Comparison of ENCODE assay signal across 1 cellular context in the genomic region with DNA sequence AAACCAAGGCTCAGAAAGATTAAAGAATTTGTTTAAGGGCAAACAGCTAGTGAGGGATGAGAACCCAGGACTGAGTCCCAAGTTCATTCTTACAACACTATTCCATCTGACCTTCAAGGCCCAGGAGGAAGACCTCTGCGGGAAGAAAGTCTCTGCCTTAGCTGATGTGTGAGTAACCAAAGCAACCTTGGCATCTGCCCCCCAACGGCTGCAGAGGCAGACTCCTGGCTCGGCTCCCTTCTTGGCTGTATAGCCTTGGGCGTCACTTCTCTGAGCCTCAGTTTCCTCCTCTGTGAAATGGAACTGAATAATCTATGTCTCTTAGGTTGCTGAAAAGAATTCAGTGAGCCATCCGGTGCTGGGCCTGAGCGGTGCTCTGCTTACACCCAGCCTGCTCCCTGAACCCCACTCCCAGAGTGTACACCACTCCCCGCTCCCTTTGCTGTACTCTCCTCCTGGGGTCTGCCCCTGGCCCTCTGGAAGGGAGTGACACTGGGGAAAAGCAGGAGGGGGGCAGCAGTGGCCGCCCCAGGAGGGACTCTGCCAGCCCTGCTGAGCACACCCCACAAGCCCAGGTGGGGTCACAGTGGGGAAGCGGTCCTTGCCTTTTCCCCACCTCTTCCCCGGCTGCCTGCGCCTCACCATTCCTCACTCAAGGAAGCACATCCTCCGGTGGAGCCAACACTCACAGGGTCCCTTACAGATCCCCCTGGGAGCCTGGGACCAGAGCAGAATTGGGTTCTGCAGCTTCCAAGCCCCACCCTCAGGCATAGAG.
TF ChIP-seq lines count a peak whose summit lies in the region.

No MANE protein-coding gene starts in this region.

TF ChIP-seq in HEK293, 187 proteins besides CTCF, POLR2A, EP300 and RAD21 (continued from another document):
- TF ChIP-seq, protein P1, sequence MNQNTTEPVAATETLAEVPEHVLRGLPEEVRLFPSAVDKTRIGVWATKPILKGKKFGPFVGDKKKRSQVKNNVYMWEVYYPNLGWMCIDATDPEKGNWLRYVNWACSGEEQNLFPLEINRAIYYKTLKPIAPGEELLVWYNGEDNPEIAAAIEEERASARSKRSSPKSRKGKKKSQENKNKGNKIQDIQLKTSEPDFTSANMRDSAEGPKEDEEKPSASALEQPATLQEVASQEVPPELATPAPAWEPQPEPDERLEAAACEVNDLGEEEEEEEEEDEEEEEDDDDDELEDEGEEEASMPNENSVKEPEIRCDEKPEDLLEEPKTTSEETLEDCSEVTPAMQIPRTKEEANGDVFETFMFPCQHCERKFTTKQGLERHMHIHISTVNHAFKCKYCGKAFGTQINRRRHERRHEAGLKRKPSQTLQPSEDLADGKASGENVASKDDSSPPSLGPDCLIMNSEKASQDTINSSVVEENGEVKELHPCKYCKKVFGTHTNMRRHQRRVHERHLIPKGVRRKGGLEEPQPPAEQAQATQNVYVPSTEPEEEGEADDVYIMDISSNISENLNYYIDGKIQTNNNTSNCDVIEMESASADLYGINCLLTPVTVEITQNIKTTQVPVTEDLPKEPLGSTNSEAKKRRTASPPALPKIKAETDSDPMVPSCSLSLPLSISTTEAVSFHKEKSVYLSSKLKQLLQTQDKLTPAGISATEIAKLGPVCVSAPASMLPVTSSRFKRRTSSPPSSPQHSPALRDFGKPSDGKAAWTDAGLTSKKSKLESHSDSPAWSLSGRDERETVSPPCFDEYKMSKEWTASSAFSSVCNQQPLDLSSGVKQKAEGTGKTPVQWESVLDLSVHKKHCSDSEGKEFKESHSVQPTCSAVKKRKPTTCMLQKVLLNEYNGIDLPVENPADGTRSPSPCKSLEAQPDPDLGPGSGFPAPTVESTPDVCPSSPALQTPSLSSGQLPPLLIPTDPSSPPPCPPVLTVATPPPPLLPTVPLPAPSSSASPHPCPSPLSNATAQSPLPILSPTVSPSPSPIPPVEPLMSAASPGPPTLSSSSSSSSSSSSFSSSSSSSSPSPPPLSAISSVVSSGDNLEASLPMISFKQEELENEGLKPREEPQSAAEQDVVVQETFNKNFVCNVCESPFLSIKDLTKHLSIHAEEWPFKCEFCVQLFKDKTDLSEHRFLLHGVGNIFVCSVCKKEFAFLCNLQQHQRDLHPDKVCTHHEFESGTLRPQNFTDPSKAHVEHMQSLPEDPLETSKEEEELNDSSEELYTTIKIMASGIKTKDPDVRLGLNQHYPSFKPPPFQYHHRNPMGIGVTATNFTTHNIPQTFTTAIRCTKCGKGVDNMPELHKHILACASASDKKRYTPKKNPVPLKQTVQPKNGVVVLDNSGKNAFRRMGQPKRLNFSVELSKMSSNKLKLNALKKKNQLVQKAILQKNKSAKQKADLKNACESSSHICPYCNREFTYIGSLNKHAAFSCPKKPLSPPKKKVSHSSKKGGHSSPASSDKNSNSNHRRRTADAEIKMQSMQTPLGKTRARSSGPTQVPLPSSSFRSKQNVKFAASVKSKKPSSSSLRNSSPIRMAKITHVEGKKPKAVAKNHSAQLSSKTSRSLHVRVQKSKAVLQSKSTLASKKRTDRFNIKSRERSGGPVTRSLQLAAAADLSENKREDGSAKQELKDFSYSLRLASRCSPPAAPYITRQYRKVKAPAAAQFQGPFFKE (tag by site-specific recombination; IDR thresholded peaks at IDR 0.05; ENCODE audit: borderline replicate concordance): no peak
